In the genomic region with DNA sequence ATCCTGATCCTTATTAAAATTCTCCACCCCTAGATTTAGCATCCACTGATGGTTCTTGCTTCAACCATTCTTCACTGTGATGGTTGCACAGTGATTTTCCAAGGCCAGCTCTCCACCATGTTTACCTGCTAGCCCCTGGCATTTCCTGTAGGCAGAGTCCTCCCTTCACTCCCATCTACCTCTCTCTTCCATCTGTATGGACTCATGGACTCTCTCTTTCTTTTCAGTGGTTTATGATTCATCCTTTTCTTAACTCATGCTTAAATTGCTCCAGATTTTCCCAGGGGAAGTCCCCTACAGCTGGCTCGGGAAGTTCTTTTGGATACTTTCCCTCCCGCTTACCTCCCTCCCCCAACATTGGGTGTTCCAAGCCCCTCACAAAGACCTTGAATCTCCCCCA, we compare ENCODE assay signal across 16 cellular contexts. TPM values are rescaled to one million over a fixed set of nuclear protein-coding genes. Genes with fewer than 3 reads are reported as not detected.
DNase-seq lines count a peak whose midpoint lies in the region; ATAC-seq, FAIRE-seq and TF ChIP-seq lines count a peak whose summit lies in the region.
"Had no signal": no experiment of that assay in that cellular context is flagged by ENCODE, and none has a peak within 500 bp of the region (broad histone marks: within the 10 kb centered on the region; RNA-seq: fewer than 3 reads in every experiment).

No MANE protein-coding gene starts in this region.

- H3K4me3 ChIP-seq in ACC112 (ENCODE audit: low read depth, low read length) (peak overlapping the region; percentile 43), astrocyte (ENCODE audit: insufficient read depth, low read depth, low read length) (no peak overlapping the region)
- H3K4me3 ChIP-seq: ascending aorta, uterus had no signal

- H3K4me3 Mint-ChIP-seq in HFFc6 (peak overlapping the region; percentile 23; the same call in 1 of the 2 replicates), astrocyte (ENCODE audit: unreplicated experiment) (no peak overlapping the region)
- H3K4me3 Mint-ChIP-seq: T-helper 2 cell treated with Interferon-gamma antibody and Interleukin-4, amounts not matched to agents 5 μg/mL and 100 μg/mL, for 36 hours had no signal

- DNase-seq in HFFc6 (peak; percentile 38), astrocyte (ENCODE audit: low read depth) (peak; percentile 77), foreskin keratinocyte (peak; percentile 76 to 90), SW 1271 (lab: John Stamatoyannopoulos, UW) (no peak), HUDEP-2 (lab: John Stamatoyannopoulos, UW; ENCODE audit: unreplicated experiment in 76 of 76) (no peak), mucosa of gallbladder (ENCODE audit: low spot score) (no peak)
- DNase-seq in activated naive CD4-positive, alpha-beta T cell (lab: John Stamatoyannopoulos, UW) = no peak
- DNase-seq: activated CD4-positive, alpha-beta T cell treated with anti-CD3 and anti-CD28 coated beads, Interleukin-2, amount 50 U/mL, for 1 hour; AML-193; midbrain; uterus had no signal

- H3K79me2 ChIP-seq in ACC112 (ENCODE audit: control insufficient read depth, insufficient read depth, low read length, unreplicated experiment) = no peaks in the 10 kb centered on the region
- H3K79me2 ChIP-seq in astrocyte (ENCODE audit: insufficient read depth, low read length) = no peaks in the 10 kb centered on the region

- H3K4me1 Mint-ChIP-seq in HFFc6 (ENCODE audit: low read depth) (peaks cover 13% of the 10 kb centered on the region), astrocyte (ENCODE audit: low read depth, unreplicated experiment) (peaks cover 13% of the 10 kb centered on the region)

- H3K9me3 ChIP-seq in astrocyte (ENCODE audit: insufficient read depth, low read depth, low read length) = no peaks in the 10 kb centered on the region
- H3K9me3 ChIP-seq: ascending aorta, uterus had no signal

- H3K27me3 ChIP-seq in ACC112 (ENCODE audit: insufficient read depth, low read length) (no peaks in the 10 kb centered on the region), astrocyte (ENCODE audit: insufficient read depth, low read length) (no peaks in the 10 kb centered on the region), foreskin keratinocyte (no peaks in the 10 kb centered on the region)
- H3K27me3 ChIP-seq: ascending aorta, uterus had no signal

- peak; percentile 92 for ATAC-seq in foreskin keratinocyte

- H3K27ac Mint-ChIP-seq in HFFc6 = peak overlapping the region; percentile 27; the same call in 1 of the 2 replicates
- peak overlapping the region; percentile 55 for H3K27ac Mint-ChIP-seq in astrocyte (ENCODE audit: unreplicated experiment)
- H3K27ac Mint-ChIP-seq: T-helper 2 cell treated with Interferon-gamma antibody and Interleukin-4, amounts not matched to agents 5 μg/mL and 100 μg/mL, for 36 hours had no signal

- H3K27me3 Mint-ChIP-seq in HFFc6 (ENCODE audit: insufficient read depth) = peaks cover 3% of the 10 kb centered on the region; the same call in 1 of the 2 replicates
- H3K27me3 Mint-ChIP-seq in astrocyte (ENCODE audit: low read depth, unreplicated experiment) = peaks cover 4% of the 10 kb centered on the region

- peak overlapping the region; percentile 66 for H3K4me2 ChIP-seq in astrocyte (ENCODE audit: low read length)

- H3K9me3 Mint-ChIP-seq in HFFc6 = no peaks in the 10 kb centered on the region
- peaks cover 3% of the 10 kb centered on the region for H3K9me3 Mint-ChIP-seq in astrocyte (ENCODE audit: unreplicated experiment)
- H3K9me3 Mint-ChIP-seq: T-helper 2 cell treated with Interferon-gamma antibody and Interleukin-4, amounts not matched to agents 5 μg/mL and 100 μg/mL, for 36 hours had no signal

- TF ChIP-seq CTCF in HFFc6 (IDR thresholded peaks at IDR 0.05) (no peak), astrocyte (IDR thresholded peaks at IDR 0.05; ENCODE audit: insufficient read depth, low read depth, low read length) (no peak), foreskin keratinocyte (conservative IDR thresholded peaks at IDR 0.05) (no peak)

- H3K4me1 ChIP-seq in ACC112 (ENCODE audit: control insufficient read depth, insufficient read depth, low read length, unreplicated experiment) (peaks cover 20% of the 10 kb centered on the region), astrocyte (ENCODE audit: insufficient read depth, low read length) (peaks cover 14% of the 10 kb centered on the region), foreskin keratinocyte (peaks cover 10% of the 10 kb centered on the region)
- H3K4me1 ChIP-seq: ascending aorta, uterus had no signal

- no peaks in the 10 kb centered on the region for H3K36me3 Mint-ChIP-seq in HFFc6 (ENCODE audit: low read depth)
- H3K36me3 Mint-ChIP-seq in astrocyte (ENCODE audit: low read depth, unreplicated experiment) = no peaks in the 10 kb centered on the region

- H3K27ac ChIP-seq in ACC112 (ENCODE audit: low read depth, low read length) = peak overlapping the region; percentile 84
- peak overlapping the region; percentile 77 for H3K27ac ChIP-seq in astrocyte (ENCODE audit: low read depth, low read length)
- peak overlapping the region; percentile 95 for H3K27ac ChIP-seq in foreskin keratinocyte
- H3K27ac ChIP-seq: ascending aorta, uterus had no signal

- peak overlapping the region; percentile 29 for H3K9ac ChIP-seq in astrocyte (ENCODE audit: low read length)

- H2AFZ ChIP-seq in ACC112 (ENCODE audit: low read length, unreplicated experiment) (no peak overlapping the region), astrocyte (ENCODE audit: low read depth, low read length) (peak overlapping the region; percentile 65)

- no peak for FAIRE-seq in astrocyte (lab: Jason Lieb, UNC)
- FAIRE-seq: endometrium had no signal

- no peaks in the 10 kb centered on the region for H4K20me1 ChIP-seq in astrocyte (ENCODE audit: insufficient read depth, low read length)

- no peaks in the 10 kb centered on the region for H3K36me3 ChIP-seq in ACC112 (ENCODE audit: insufficient read depth, low read length)
- no peaks in the 10 kb centered on the region for H3K36me3 ChIP-seq in astrocyte (ENCODE audit: insufficient read depth, low read length)
- H3K36me3 ChIP-seq: ascending aorta, uterus had no signal

RNA-seq across cellular contexts. Expression of gene TGM4, which starts 18.7 kb away (rescaled TPM):
- not detected for total RNA-seq in HFFc6 (2021; fragmentation: NEBNext Ultra II Directional; extraction: Animal tissue kit (Norgen Biotek cat#: 25700))
- total RNA-seq in astrocyte (0.18 TPM in 1 of 2 replicates, not detected in the other), foreskin keratinocyte (1.3 TPM in 2 replicates), mucosa of gallbladder (not detected)
- polyA plus RNA-seq in foreskin keratinocyte = 0.76 and 0.83 TPM in 2 replicates
- total RNA-seq: ascending aorta, posterior vena cava, uterus had no signal

RNA-seq across cellular contexts. Expression of gene TMEM42, which starts 31.4 kb away (rescaled TPM):
- total RNA-seq in HFFc6 (2021; fragmentation: NEBNext Ultra II Directional; extraction: Animal tissue kit (Norgen Biotek cat#: 25700)) = 10 to 100 TPM; 13.9 to 19.9 (median 16.7) TPM
- 6.9 and 7.9 TPM in 2 replicates for total RNA-seq in astrocyte
- 12.2 and 15.8 TPM in 2 replicates for total RNA-seq in foreskin keratinocyte
- polyA plus RNA-seq in foreskin keratinocyte = 17.1 and 19.8 TPM in 2 replicates
- total RNA-seq in mucosa of gallbladder = 22.0 TPM
- total RNA-seq: ascending aorta had no signal

Comparison
In these comparisons a context has a peak if more than half of its experiments do, and no peak if none do; other contexts are left out.
1. DNase-seq: peak in HFFc6 (single experiment), astrocyte (single experiment) and foreskin keratinocyte (2 of 2); none in SW 1271 (0 of 2), HUDEP-2 (0 of 76), activated naive CD4-positive, alpha-beta T cell (0 of 4) and mucosa of gallbladder (single experiment).
2. Peak in every context shown above with its lines, with median percentiles within 50 percentile points of each other: H3K27ac ChIP-seq.